Comparison of ENCODE assay signal across 16 cellular contexts in the genomic region with DNA sequence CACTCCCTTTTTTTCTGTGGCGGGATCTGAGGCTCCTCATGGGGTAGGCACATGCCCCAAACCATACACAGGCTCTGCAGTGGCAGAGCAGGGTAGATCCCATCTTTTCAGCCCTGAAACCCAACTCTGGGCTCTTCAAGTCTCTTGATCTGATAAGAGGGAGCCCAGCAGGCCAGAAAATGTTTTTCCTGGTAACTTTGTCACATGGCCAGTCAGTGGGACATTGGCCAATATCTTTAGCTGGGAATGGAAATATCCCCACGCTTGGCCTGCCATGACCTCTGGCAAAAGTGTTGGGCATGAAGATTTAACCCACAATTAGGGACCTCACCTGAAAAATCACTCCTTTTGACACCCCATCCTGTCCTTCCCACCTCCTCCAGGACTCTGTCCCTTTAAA. TPM values are rescaled to one million over a fixed set of nuclear protein-coding genes. Genes with fewer than 3 reads are reported as not detected.
DNase-seq lines count a peak whose midpoint lies in the region; ATAC-seq, FAIRE-seq and TF ChIP-seq lines count a peak whose summit lies in the region.
"Had no signal": no experiment of that assay in that cellular context is flagged by ENCODE, and none has a peak within 500 bp of the region (broad histone marks: within the 10 kb centered on the region; RNA-seq: fewer than 3 reads in every experiment).

No MANE protein-coding gene starts in this region.

- H3K4me1 ChIP-seq in K562 (replicated peaks in 1 of 2; ENCODE audit: control insufficient read depth in 2 of 2, insufficient read depth in 2 of 2, low read length in 2 of 2) (peaks cover 19 to 25% of the 10 kb centered on the region in 2 experiments; a peak in 4 of 5 replicates), pancreas (peaks cover 12 to 20% (median 17%) of the 10 kb centered on the region in 3 donors), heart right ventricle (peaks cover 0 to 7% (median 0%) of the 10 kb centered on the region in 9 donors)

- H3K4me3 ChIP-seq in LNCaP clone FGC (ENCODE audit: low read depth, low read length) (no peak overlapping the region), K562 (no peak overlapping the region), pancreas (no peak overlapping the region), dorsolateral prefrontal cortex (no peak overlapping the region), heart right ventricle (no peak overlapping the region)

- no peak for TF ChIP-seq EP300 in K562 (IDR thresholded peaks at IDR 0.05; ENCODE audit: low read length)

- ATAC-seq in K562 (no peak), pancreas (peak; percentile 68 to 72 (median 70)), heart right ventricle (no peak)
- ATAC-seq: T-cell had no signal

- H3K9me3 ChIP-seq in K562 (replicated peaks; ENCODE audit: control insufficient read depth, insufficient read depth, low read depth, low read length) (no peaks in the 10 kb centered on the region), pancreas (no peaks in the 10 kb centered on the region), heart right ventricle (no peaks in the 10 kb centered on the region)

- in situ Hi-C loops in K562 (cut with MboI), result no loop called here
- in situ Hi-C loops in KBM-7 (cut with MboI; ENCODE audit: low pct_unique_long_range_greater_than_20kb, low sequenced_read_pairs), result no loop called here

- FAIRE-seq in K562 (lab: Jason Lieb, UNC), result no peak
- FAIRE-seq in pancreas (lab: Jason Lieb, UNC), result no peak
- FAIRE-seq: GM18507 had no signal

- H3K27ac ChIP-seq in K562 (ENCODE audit: extremely low read depth, low read depth, low read length), result no peak overlapping the region
- H3K27ac ChIP-seq in pancreas, result peak overlapping the region in 3 of 4 donors; percentile 42 to 89 (median 82)
- H3K27ac ChIP-seq in dorsolateral prefrontal cortex, result no peak overlapping the region
- no peak overlapping the region for H3K27ac ChIP-seq in heart right ventricle

- H3K9ac ChIP-seq in K562 (ENCODE audit: insufficient read depth in 1 of 2, low read depth in 2 of 2, low read length in 2 of 2), result peak overlapping the region in 1 of 2 experiments; percentile 36; a peak in 1 of 4 replicates

- H3K36me3 ChIP-seq in K562 (ENCODE audit: control insufficient read depth, insufficient read depth, low read length), result no peaks in the 10 kb centered on the region
- no peaks in the 10 kb centered on the region for H3K36me3 ChIP-seq in pancreas
- H3K36me3 ChIP-seq in heart right ventricle, result peaks cover 0 to 20% (median 0%) of the 10 kb centered on the region in 9 donors

- no peak overlapping the region for H3K4me2 ChIP-seq in K562 (ENCODE audit: insufficient read depth, low read length)

- no peaks in the 10 kb centered on the region for H4K20me1 ChIP-seq in K562 (replicated peaks; ENCODE audit: control insufficient read depth, insufficient read depth, low read length)

- no peaks in the 10 kb centered on the region for H3K9me1 ChIP-seq in K562 (ENCODE audit: control insufficient read depth, insufficient read depth, low read length)

- TF ChIP-seq POLR2A in K562 (conservative IDR thresholded peaks at IDR 0.05), result no peak

- DNase-seq in DMS 273 treated with DMSO at 0.1 percent for 48 hours (lab: John Stamatoyannopoulos, UW) (peak; percentile 28), LNCaP clone FGC (ENCODE audit: low read depth) (peak; percentile 75), K562 (ENCODE audit: extremely low read depth in 1 of 4, low spot score in 3 of 4) (peak in 1 of 4 experiments; percentile 18), pancreas (peak in 3 of 6 donors; percentile 48 to 68 (median 52)), dorsolateral prefrontal cortex (no peak), KBM-7 (no peak), heart right ventricle (no peak), cardiac septum (ENCODE audit: low spot score) (no peak)
- DNase-seq: HCEC 1CT, NCI-H1092, NCI-H1694 treated with DMSO at 0.1 percent for 48 hours, NCI-H510A treated with DMSO at 0.1 percent for 48 hours, T-cell had no signal

- TF ChIP-seq CTCF in LNCaP clone FGC (IDR thresholded peaks at IDR 0.05; ENCODE audit: control insufficient read depth, extremely low read depth, insufficient read depth), result no peak
- no peak for TF ChIP-seq CTCF in K562 (IDR thresholded peaks at IDR 0.05 in 2 of 3, conservative IDR thresholded peaks at IDR 0.05 in 1 of 3; ENCODE audit: insufficient read depth in 2 of 3, low read depth in 1 of 3, low read length in 3 of 3)
- TF ChIP-seq CTCF in pancreas (IDR thresholded peaks at IDR 0.05), result no peak
- no peak for TF ChIP-seq CTCF in dorsolateral prefrontal cortex (IDR thresholded peaks at IDR 0.05 in 54 of 56, conservative IDR thresholded peaks at IDR 0.05 in 2 of 56; ENCODE audit: low read depth in 1 of 56, partially characterized antibody in 56 of 56)
- TF ChIP-seq CTCF in heart right ventricle (IDR thresholded peaks at IDR 0.05), result no peak

- WGBS in K562 (ENCODE audit: insufficient coverage, low coverage, missing lambda C conversion rate), result 38% methylated on average over 2 of the region's 2 CpGs
- 56 to 65% methylated on average over 2 of the region's 2 CpGs for WGBS in pancreas, 2 donors
- WGBS in heart right ventricle, 2 donors, result 70 to 72% methylated on average over 2 of the region's 2 CpGs

- CTCF ChIA-PET in K562 (lab: Yijun Ruan, JAX; ENCODE audit: low intra/inter-chr PET ratio), result no interaction called here

- H3K27me3 ChIP-seq in K562 (ENCODE audit: control insufficient read depth in 2 of 2, insufficient read depth in 2 of 2, low read length in 2 of 2), result no peaks in the 10 kb centered on the region
- H3K27me3 ChIP-seq in pancreas, result no peaks in the 10 kb centered on the region
- H3K27me3 ChIP-seq in dorsolateral prefrontal cortex, result no peaks in the 10 kb centered on the region
- H3K27me3 ChIP-seq in heart right ventricle, result no peaks in the 10 kb centered on the region

- intact Hi-C loops in K562 (cut with micrococcal nuclease) (no loop called here), pancreas (cut with DNase I) (no loop called here), dorsolateral prefrontal cortex (cut with DNase I) (no loop called here), heart right ventricle (cut with DNase I) (no loop called here), cardiac septum (cut with DNase I) (no loop called here)

- TF ChIP-seq RAD21 in K562 (CRISPR knock-in tag; conservative IDR thresholded peaks at IDR 0.05 in 1 of 2, IDR thresholded peaks at IDR 0.05 in 1 of 2), result no peak

- H2AFZ ChIP-seq in K562 (ENCODE audit: low read depth, low read length), result peak overlapping the region; percentile 39; the same call in 1 of the 2 replicates

- H3K79me2 ChIP-seq in K562 (ENCODE audit: control insufficient read depth, insufficient read depth, low read length), result no peaks in the 10 kb centered on the region

- BruUV-seq in K562 (replicated peaks; lab: Mats Ljungman, UMichigan), result no TSS peak

- POLR2A ChIA-PET in K562 (lab: Yijun Ruan, JAX), result interaction anchor here (0.6 kb wide), 1 partner anchor 26 kb away, joined by 3 read pairs; no protein-coding TSS in a partner anchor

RNA-seq across cellular contexts. Expression of gene INPP5J, which starts 8.1 kb away (rescaled TPM):
- total RNA-seq in K562 (2011; cell fraction: chromatin; rRNA removed; ENCODE audit: low replicate concordance), result 1.5 and 3.2 TPM in 2 replicates
- 1.2 and 3.2 TPM in 2 replicates for total RNA-seq in K562 (2011; cell fraction: nucleolus; rRNA removed)
- 2.4 and 2.7 TPM in 2 replicates for total RNA-seq in K562 (2011; cell fraction: nucleoplasm; rRNA removed)
- total RNA-seq in K562 (2014; rRNA removed) (5.9 and 6.4 TPM in 2 replicates), K562 (2014; rRNA removed; fragmentation: Illumina TruSeq; extraction: Trizol) (1.9 and 2.7 TPM in 2 replicates), K562 (2015; rRNA removed; fragmentation: Illumina TruSeq; extraction: Trizol) (5.8 and 6.7 TPM in 2 replicates), K562 (2021) (6.3 and 7.0 TPM in 2 replicates), pancreas (10 to 100 TPM in 2 of 6 donors, 1 to 10 TPM in 4; 4.5 to 12.7 (median 8.2) TPM), dorsolateral prefrontal cortex (10 to 100 TPM in 117 of 120 experiments, 1 to 10 TPM in 3; 5.2 to 32.6 (median 18.5) TPM), heart right ventricle (10 to 100 TPM; 15.2 to 31.7 (median 19.3) TPM), cardiac septum (13.8 TPM)
- polyA plus RNA-seq in K562 (2011; rRNA removed) (1.6 and 21.8 TPM in 2 replicates), K562 (2014; fragmentation: Illumina TruSeq; extraction: Trizol) (4.8 and 5.4 TPM in 2 replicates), K562 (2014; fragmentation: Nextera tagmentation; extraction: Ambion mirVana) (under 1 TPM; 0.10 to 0.78 TPM), K562 (2014; rRNA removed) (5.4 and 6.0 TPM in 2 replicates), pancreas (10 to 100 TPM; 23.0 to 25.0 TPM), heart right ventricle (10 to 100 TPM in 1 of 2 donors, 1 to 10 TPM in 1; 7.9 to 14.0 TPM)
- polyA plus RNA-seq in K562 (2011; cell fraction: cytosol; rRNA removed), result 4.8 and 29.8 TPM in 2 replicates
- 4.7 and 21.8 TPM in 2 replicates for polyA plus RNA-seq in K562 (2011; cell fraction: nucleus; rRNA removed)
- 6.0 and 10.4 TPM in 2 replicates for polyA plus RNA-seq in K562 (2012)
- 1.2 and 7.5 TPM in 2 replicates for polyA minus RNA-seq in K562 (2011; rRNA and poly(A)+ RNA removed)
- 1.4 and 21.9 TPM in 2 replicates for polyA minus RNA-seq in K562 (2011; cell fraction: cytosol; rRNA and poly(A)+ RNA removed)
- 0.81 and 6.4 TPM in 2 replicates for polyA minus RNA-seq in K562 (2011; cell fraction: nucleus; rRNA and poly(A)+ RNA removed)
- polyA plus RNA-seq: IgD-negative memory B cell had no signal

RNA-seq across cellular contexts. Expression of gene PLA2G3, which starts 9.4 kb away (rescaled TPM):
- 1.2 and 3.3 TPM in 2 replicates for total RNA-seq in K562 (2011; cell fraction: chromatin; rRNA removed; ENCODE audit: low replicate concordance)
- total RNA-seq in K562 (2011; cell fraction: nucleolus; rRNA removed), result 3.2 and 3.5 TPM in 2 replicates
- total RNA-seq in K562 (2011; cell fraction: nucleoplasm; rRNA removed), result 1.9 TPM in 2 replicates
- total RNA-seq in K562 (2014; rRNA removed), result 0.53 and 0.68 TPM in 2 replicates
- total RNA-seq in K562 (2014; rRNA removed; fragmentation: Illumina TruSeq; extraction: Trizol), result 0.22 and 0.36 TPM in 2 replicates
- 0.76 and 1.1 TPM in 2 replicates for total RNA-seq in K562 (2015; rRNA removed; fragmentation: Illumina TruSeq; extraction: Trizol)
- 0.64 and 0.98 TPM in 2 replicates for total RNA-seq in K562 (2021)
- polyA plus RNA-seq in K562 (2011; rRNA removed), result 1.4 and 5.4 TPM in 2 replicates
- 1.7 and 4.2 TPM in 2 replicates for polyA plus RNA-seq in K562 (2011; cell fraction: cytosol; rRNA removed)
- polyA plus RNA-seq in K562 (2011; cell fraction: nucleus; rRNA removed), result 5.9 and 19.6 TPM in 2 replicates
- 0.57 and 1.5 TPM in 2 replicates for polyA plus RNA-seq in K562 (2012)
- 0.48 and 0.78 TPM in 2 replicates for polyA plus RNA-seq in K562 (2014; fragmentation: Illumina TruSeq; extraction: Trizol)
- under 1 TPM; 0.18 to 0.20 TPM for polyA plus RNA-seq in K562 (2014; fragmentation: Nextera tagmentation; extraction: Ambion mirVana)
- 0.77 and 1.2 TPM in 2 replicates for polyA plus RNA-seq in K562 (2014; rRNA removed)
- polyA minus RNA-seq in K562 (2011; rRNA and poly(A)+ RNA removed), result 0.53 and 1.6 TPM in 2 replicates
- 0.86 and 3.0 TPM in 2 replicates for polyA minus RNA-seq in K562 (2011; cell fraction: cytosol; rRNA and poly(A)+ RNA removed)
- 1.1 and 4.9 TPM in 2 replicates for polyA minus RNA-seq in K562 (2011; cell fraction: nucleus; rRNA and poly(A)+ RNA removed)
- total RNA-seq in pancreas, result not detected
- polyA plus RNA-seq in pancreas, result under 1 TPM in 1 of 2 donors, not detected in 1; 0.02 TPM
- total RNA-seq in dorsolateral prefrontal cortex, result 1 to 10 TPM in 1 of 120 experiments, under 1 TPM in 41, not detected in 78; 0.15 to 1.2 (median 0.27) TPM
- not detected for total RNA-seq in heart right ventricle
- polyA plus RNA-seq in heart right ventricle, result under 1 TPM in 1 of 2 donors, not detected in 1; 0.01 TPM
- not detected for total RNA-seq in cardiac septum
- total RNA-seq: M059J, T-cell had no signal
- polyA plus RNA-seq: IgD-negative memory B cell had no signal

RNA-seq across cellular contexts. Expression of gene SELENOM, which starts 23.5 kb away (rescaled TPM):
- 7.3 and 13.3 TPM in 2 replicates for total RNA-seq in K562 (2011; cell fraction: chromatin; rRNA removed; ENCODE audit: low replicate concordance)
- total RNA-seq in K562 (2011; cell fraction: nucleolus; rRNA removed), result 15.5 and 16.3 TPM in 2 replicates
- 10.6 and 15.3 TPM in 2 replicates for total RNA-seq in K562 (2011; cell fraction: nucleoplasm; rRNA removed)
- total RNA-seq in K562 (2014; rRNA removed) (6.9 and 10.8 TPM in 2 replicates), K562 (2014; rRNA removed; fragmentation: Illumina TruSeq; extraction: Trizol) (1.2 and 1.8 TPM in 2 replicates), K562 (2015; rRNA removed; fragmentation: Illumina TruSeq; extraction: Trizol) (3.7 and 4.1 TPM in 2 replicates), K562 (2021) (8.5 and 10.9 TPM in 2 replicates), pancreas (10 to 100 TPM; 46.1 to 62.4 (median 54.4) TPM), dorsolateral prefrontal cortex (100 to 1,000 TPM in 102 of 120 experiments, 10 to 100 TPM in 18; 76.0 to 161 (median 116) TPM), heart right ventricle (10 to 100 TPM; 21.5 to 73.9 (median 45.3) TPM), cardiac septum (77.7 TPM)
- polyA plus RNA-seq in K562 (2011; rRNA removed) (4.2 and 7.1 TPM in 2 replicates), K562 (2014; fragmentation: Illumina TruSeq; extraction: Trizol) (2.8 and 5.8 TPM in 2 replicates), K562 (2014; fragmentation: Nextera tagmentation; extraction: Ambion mirVana) (1 to 10 TPM; 1.2 to 2.9 TPM), K562 (2014; rRNA removed) (10.0 and 10.6 TPM in 2 replicates), pancreas (100 to 1,000 TPM; 118 TPM), heart right ventricle (100 to 1,000 TPM; 122 to 134 TPM)
- 19.5 and 31.1 TPM in 2 replicates for polyA plus RNA-seq in K562 (2011; cell fraction: cytosol; rRNA removed)
- polyA plus RNA-seq in K562 (2011; cell fraction: nucleus; rRNA removed), result 11.9 and 13.4 TPM in 2 replicates
- polyA plus RNA-seq in K562 (2012), result 6.7 and 19.8 TPM in 2 replicates
- polyA minus RNA-seq in K562 (2011; rRNA and poly(A)+ RNA removed), result 1.7 and 2.3 TPM in 2 replicates
- polyA minus RNA-seq in K562 (2011; cell fraction: cytosol; rRNA and poly(A)+ RNA removed), result 5.2 TPM in 1 of 2 replicates, not detected in the other
- 5.5 and 9.0 TPM in 2 replicates for polyA minus RNA-seq in K562 (2011; cell fraction: nucleus; rRNA and poly(A)+ RNA removed)

RNA-seq across cellular contexts. Expression of gene RNF185, which starts 29.1 kb away (rescaled TPM):
- 16.7 and 17.6 TPM in 2 replicates for total RNA-seq in K562 (2011; cell fraction: chromatin; rRNA removed; ENCODE audit: low replicate concordance)
- total RNA-seq in K562 (2011; cell fraction: nucleolus; rRNA removed), result 11.6 and 13.5 TPM in 2 replicates
- 13.2 and 14.4 TPM in 2 replicates for total RNA-seq in K562 (2011; cell fraction: nucleoplasm; rRNA removed)
- total RNA-seq in K562 (2014; rRNA removed) (6.5 and 8.4 TPM in 2 replicates), K562 (2014; rRNA removed; fragmentation: Illumina TruSeq; extraction: Trizol) (9.3 and 9.5 TPM in 2 replicates), K562 (2015; rRNA removed; fragmentation: Illumina TruSeq; extraction: Trizol) (10.8 and 12.5 TPM in 2 replicates), K562 (2021) (11.1 and 11.8 TPM in 2 replicates), pancreas (10 to 100 TPM in 5 of 6 donors, 1 to 10 TPM in 1; 9.5 to 19.6 (median 14.0) TPM), dorsolateral prefrontal cortex (10 to 100 TPM; 22.8 to 55.7 (median 30.8) TPM), heart right ventricle (10 to 100 TPM; 20.4 to 24.9 (median 22.0) TPM), cardiac septum (21.3 TPM)
- polyA plus RNA-seq in K562 (2011; rRNA removed) (17.6 and 18.3 TPM in 2 replicates), K562 (2014; fragmentation: Illumina TruSeq; extraction: Trizol) (14.2 and 17.1 TPM in 2 replicates), K562 (2014; fragmentation: Nextera tagmentation; extraction: Ambion mirVana) (1 to 10 TPM; 6.7 to 9.3 TPM), K562 (2014; rRNA removed) (15.2 and 15.5 TPM in 2 replicates), pancreas (10 to 100 TPM in 1 of 2 donors, 1 to 10 TPM in 1; 9.4 to 18.9 TPM), heart right ventricle (10 to 100 TPM; 12.2 to 18.7 TPM)
- 12.6 and 14.4 TPM in 2 replicates for polyA plus RNA-seq in K562 (2011; cell fraction: cytosol; rRNA removed)
- polyA plus RNA-seq in K562 (2011; cell fraction: nucleus; rRNA removed), result 22.5 and 24.9 TPM in 2 replicates
- polyA plus RNA-seq in K562 (2012), result 10.8 and 23.1 TPM in 2 replicates
- 7.0 and 9.9 TPM in 2 replicates for polyA minus RNA-seq in K562 (2011; rRNA and poly(A)+ RNA removed)
- 3.9 and 4.7 TPM in 2 replicates for polyA minus RNA-seq in K562 (2011; cell fraction: cytosol; rRNA and poly(A)+ RNA removed)
- 4.6 and 5.1 TPM in 2 replicates for polyA minus RNA-seq in K562 (2011; cell fraction: nucleus; rRNA and poly(A)+ RNA removed)

RNA-seq across cellular contexts. Expression of gene SMTN, which starts 49.8 kb away (rescaled TPM):
- 49.3 and 111 TPM in 2 replicates for total RNA-seq in K562 (2011; cell fraction: chromatin; rRNA removed; ENCODE audit: low replicate concordance)
- 49.2 and 65.0 TPM in 2 replicates for total RNA-seq in K562 (2011; cell fraction: nucleolus; rRNA removed)
- 48.8 and 58.2 TPM in 2 replicates for total RNA-seq in K562 (2011; cell fraction: nucleoplasm; rRNA removed)
- 17.8 and 22.3 TPM in 2 replicates for total RNA-seq in K562 (2014; rRNA removed)
- total RNA-seq in K562 (2014; rRNA removed; fragmentation: Illumina TruSeq; extraction: Trizol), result 8.8 and 11.1 TPM in 2 replicates
- total RNA-seq in K562 (2015; rRNA removed; fragmentation: Illumina TruSeq; extraction: Trizol), result 16.0 and 16.1 TPM in 2 replicates
- 39.9 and 41.1 TPM in 2 replicates for total RNA-seq in K562 (2021)
- polyA plus RNA-seq in K562 (2011; rRNA removed), result 7.7 and 13.7 TPM in 2 replicates
- 9.0 and 10.3 TPM in 2 replicates for polyA plus RNA-seq in K562 (2011; cell fraction: cytosol; rRNA removed)
- 70.1 and 84.9 TPM in 2 replicates for polyA plus RNA-seq in K562 (2011; cell fraction: nucleus; rRNA removed)
- polyA plus RNA-seq in K562 (2012), result 22.9 and 23.5 TPM in 2 replicates
- 17.6 and 28.4 TPM in 2 replicates for polyA plus RNA-seq in K562 (2014; fragmentation: Illumina TruSeq; extraction: Trizol)
- 1 to 10 TPM; 2.5 to 3.4 TPM for polyA plus RNA-seq in K562 (2014; fragmentation: Nextera tagmentation; extraction: Ambion mirVana)
- 20.6 and 25.5 TPM in 2 replicates for polyA plus RNA-seq in K562 (2014; rRNA removed)
- 4.6 and 7.0 TPM in 2 replicates for polyA minus RNA-seq in K562 (2011; rRNA and poly(A)+ RNA removed)
- 8.3 and 14.4 TPM in 2 replicates for polyA minus RNA-seq in K562 (2011; cell fraction: cytosol; rRNA and poly(A)+ RNA removed)
- 24.6 and 28.2 TPM in 2 replicates for polyA minus RNA-seq in K562 (2011; cell fraction: nucleus; rRNA and poly(A)+ RNA removed)
- total RNA-seq in pancreas, result 10 to 100 TPM; 25.5 to 51.2 (median 37.7) TPM
- polyA plus RNA-seq in pancreas, result 10 to 100 TPM; 68.1 to 77.4 TPM
- 100 to 1,000 TPM in 2 of 120 experiments, 10 to 100 TPM in 118; 12.5 to 186 (median 28.4) TPM for total RNA-seq in dorsolateral prefrontal cortex
- total RNA-seq in heart right ventricle, result 100 to 1,000 TPM; 146 to 290 (median 204) TPM
- polyA plus RNA-seq in heart right ventricle, result 100 to 1,000 TPM in 1 of 2 donors, 10 to 100 TPM in 1; 64.2 to 398 TPM
- 128 TPM for total RNA-seq in cardiac septum

Comparison
In these comparisons a context has a peak if more than half of its experiments do, and no peak if none do; other contexts are left out.
1. DNase-seq: peak in DMS 273 treated with DMSO at 0.1 percent for 48 hours (single experiment) and LNCaP clone FGC (single experiment); none in dorsolateral prefrontal cortex (0 of 10), KBM-7 (single experiment), heart right ventricle (0 of 2) and cardiac septum (single experiment).
2. ATAC-seq: peak in pancreas (4 of 4); none in K562 (single experiment) and heart right ventricle (0 of 8).
3. H3K27ac ChIP-seq: peak in pancreas (3 of 4); none in K562 (single experiment), dorsolateral prefrontal cortex (0 of 59) and heart right ventricle (0 of 10).